1 cellular context compared by ENCODE assay signal in the genomic region with DNA sequence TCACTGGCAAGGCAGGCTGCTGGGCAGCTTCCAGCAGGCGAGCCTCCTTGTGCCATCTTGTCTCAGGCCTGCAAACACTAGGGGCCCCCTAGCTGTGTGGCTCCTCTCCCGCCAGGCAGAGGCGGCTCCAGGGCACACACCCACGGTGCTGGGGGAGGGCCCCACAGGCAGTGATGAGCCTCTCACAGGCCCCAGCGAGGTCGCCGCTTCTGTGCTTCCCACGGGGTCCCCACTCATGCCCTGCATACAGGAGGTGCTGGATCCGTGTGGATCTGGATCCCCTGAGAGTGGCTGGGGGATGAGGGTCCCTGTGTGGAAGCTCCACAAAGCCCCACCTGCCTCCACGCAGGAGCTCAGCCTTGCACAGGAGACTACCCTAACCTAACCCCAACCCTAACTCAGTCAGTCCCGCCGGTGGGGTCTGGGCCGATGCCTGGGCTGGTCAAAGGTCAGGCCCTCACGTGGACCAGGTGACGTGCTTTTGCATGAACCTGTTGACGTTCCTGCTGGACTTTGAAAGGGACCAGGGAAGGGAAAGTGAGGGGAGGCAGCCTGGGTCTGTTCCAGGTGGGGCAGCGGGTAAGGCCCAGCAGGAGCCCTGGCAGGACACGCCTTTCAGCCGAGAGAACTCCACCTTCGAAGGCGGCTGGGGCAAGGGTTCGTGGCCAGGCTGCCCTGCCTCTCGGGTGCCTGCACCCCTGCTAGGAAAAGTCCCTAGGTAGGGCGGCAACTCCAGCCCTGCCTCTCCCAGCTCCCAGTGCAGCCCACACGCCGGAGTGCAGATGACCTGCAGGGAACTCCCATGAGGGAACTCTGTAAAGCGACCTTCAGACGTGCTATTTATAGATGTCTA.
A peak's percentile ranks its signal among the peaks of the same experiment; 100 is the strongest.
TF ChIP-seq lines count a peak whose summit lies in the region.

No MANE protein-coding gene starts in this region.

TF ChIP-seq in HepG2, 621 proteins besides CTCF, POLR2A, EP300 and RAD21 (continued from another document):
- TF ChIP-seq IRX3 (CRISPR knock-in tag; IDR thresholded peaks at IDR 0.05; ENCODE audit: borderline replicate concordance, low read depth) (peak; percentile 92; the same call in 1 of the 2 replicates), RBFOX2 (IDR thresholded peaks at IDR 0.05; ENCODE audit: low read depth, low read length) (peak; percentile 63), SRSF4 (IDR thresholded peaks at IDR 0.05; ENCODE audit: low read depth, low read length, poor library complexity, severe bottlenecking) (no peak), JARID2 (CRISPR knock-in tag; IDR thresholded peaks at IDR 0.05; ENCODE audit: insufficient replicate concordance) (no peak), ZNF557 (CRISPR knock-in tag; IDR thresholded peaks at IDR 0.05) (peak; percentile 80), FOXA1 (IDR thresholded peaks at IDR 0.05) (no peak), FOXA1 (CRISPR knock-in tag; IDR thresholded peaks at IDR 0.05) (peak; percentile 83), ZNF431 (CRISPR knock-in tag; IDR thresholded peaks at IDR 0.05; ENCODE audit: borderline replicate concordance, low read depth) (peak; percentile 56; the same call in 1 of the 2 replicates), HNRNPL (IDR thresholded peaks at IDR 0.05; ENCODE audit: low read depth, low read length) (peak; percentile 93), GPN1 (CRISPR knock-in tag; IDR thresholded peaks at IDR 0.05; ENCODE audit: borderline replicate concordance) (peak; percentile 68; the same call in 1 of the 2 replicates), FOXO1 (CRISPR knock-in tag; IDR thresholded peaks at IDR 0.05) (peak; percentile 99), ETV5 (CRISPR knock-in tag; IDR thresholded peaks at IDR 0.05; ENCODE audit: borderline replicate concordance) (peak; percentile 57), IKZF1 (IDR thresholded peaks at IDR 0.05) (no peak), ZNF274 (CRISPR knock-in tag; IDR thresholded peaks at IDR 0.05) (peak; percentile 69; the same call in 1 of the 2 replicates), RXRB (CRISPR knock-in tag; IDR thresholded peaks at IDR 0.05; ENCODE audit: borderline replicate concordance) (peak; percentile 98), FOXA3 (CRISPR knock-in tag; IDR thresholded peaks at IDR 0.05) (peak; percentile 86), ZNF136 (CRISPR knock-in tag; IDR thresholded peaks at IDR 0.05; ENCODE audit: low read depth) (peak; percentile 94), HOXA5 (CRISPR knock-in tag; IDR thresholded peaks at IDR 0.05) (peak; percentile 76), YEATS2 (CRISPR knock-in tag; IDR thresholded peaks at IDR 0.05; ENCODE audit: borderline replicate concordance) (peak; percentile 75), ZNF776 (CRISPR knock-in tag; IDR thresholded peaks at IDR 0.05) (peak; percentile 79), SCMH1 (CRISPR knock-in tag; IDR thresholded peaks at IDR 0.05; ENCODE audit: borderline replicate concordance) (no peak), ZNF674 (CRISPR knock-in tag; IDR thresholded peaks at IDR 0.05; ENCODE audit: low read depth) (peak; percentile 77; the same call in 1 of the 2 replicates), ESRRA (CRISPR knock-in tag; IDR thresholded peaks at IDR 0.05; ENCODE audit: low read depth) (peak; percentile 96), BORCS8-MEF2B (CRISPR knock-in tag; IDR thresholded peaks at IDR 0.05) (peak; percentile 96), ZNF558 (CRISPR knock-in tag; IDR thresholded peaks at IDR 0.05; ENCODE audit: borderline replicate concordance) (peak; percentile 69; the same call in 1 of the 2 replicates), ZNF570 (CRISPR knock-in tag; IDR thresholded peaks at IDR 0.05; ENCODE audit: borderline replicate concordance) (no peak), ZNF446 (CRISPR knock-in tag; IDR thresholded peaks at IDR 0.05) (0 out of 2 replicates have a peak, but pooled peaks have one; percentile 55)
- TF ChIP-seq, protein P1, sequence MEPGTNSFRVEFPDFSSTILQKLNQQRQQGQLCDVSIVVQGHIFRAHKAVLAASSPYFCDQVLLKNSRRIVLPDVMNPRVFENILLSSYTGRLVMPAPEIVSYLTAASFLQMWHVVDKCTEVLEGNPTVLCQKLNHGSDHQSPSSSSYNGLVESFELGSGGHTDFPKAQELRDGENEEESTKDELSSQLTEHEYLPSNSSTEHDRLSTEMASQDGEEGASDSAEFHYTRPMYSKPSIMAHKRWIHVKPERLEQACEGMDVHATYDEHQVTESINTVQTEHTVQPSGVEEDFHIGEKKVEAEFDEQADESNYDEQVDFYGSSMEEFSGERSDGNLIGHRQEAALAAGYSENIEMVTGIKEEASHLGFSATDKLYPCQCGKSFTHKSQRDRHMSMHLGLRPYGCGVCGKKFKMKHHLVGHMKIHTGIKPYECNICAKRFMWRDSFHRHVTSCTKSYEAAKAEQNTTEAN (CRISPR knock-in tag; conservative IDR thresholded peaks at IDR 0.05), result peak; percentile 70; the same call in 1 of the 2 replicates
- TF ChIP-seq, protein P2, sequence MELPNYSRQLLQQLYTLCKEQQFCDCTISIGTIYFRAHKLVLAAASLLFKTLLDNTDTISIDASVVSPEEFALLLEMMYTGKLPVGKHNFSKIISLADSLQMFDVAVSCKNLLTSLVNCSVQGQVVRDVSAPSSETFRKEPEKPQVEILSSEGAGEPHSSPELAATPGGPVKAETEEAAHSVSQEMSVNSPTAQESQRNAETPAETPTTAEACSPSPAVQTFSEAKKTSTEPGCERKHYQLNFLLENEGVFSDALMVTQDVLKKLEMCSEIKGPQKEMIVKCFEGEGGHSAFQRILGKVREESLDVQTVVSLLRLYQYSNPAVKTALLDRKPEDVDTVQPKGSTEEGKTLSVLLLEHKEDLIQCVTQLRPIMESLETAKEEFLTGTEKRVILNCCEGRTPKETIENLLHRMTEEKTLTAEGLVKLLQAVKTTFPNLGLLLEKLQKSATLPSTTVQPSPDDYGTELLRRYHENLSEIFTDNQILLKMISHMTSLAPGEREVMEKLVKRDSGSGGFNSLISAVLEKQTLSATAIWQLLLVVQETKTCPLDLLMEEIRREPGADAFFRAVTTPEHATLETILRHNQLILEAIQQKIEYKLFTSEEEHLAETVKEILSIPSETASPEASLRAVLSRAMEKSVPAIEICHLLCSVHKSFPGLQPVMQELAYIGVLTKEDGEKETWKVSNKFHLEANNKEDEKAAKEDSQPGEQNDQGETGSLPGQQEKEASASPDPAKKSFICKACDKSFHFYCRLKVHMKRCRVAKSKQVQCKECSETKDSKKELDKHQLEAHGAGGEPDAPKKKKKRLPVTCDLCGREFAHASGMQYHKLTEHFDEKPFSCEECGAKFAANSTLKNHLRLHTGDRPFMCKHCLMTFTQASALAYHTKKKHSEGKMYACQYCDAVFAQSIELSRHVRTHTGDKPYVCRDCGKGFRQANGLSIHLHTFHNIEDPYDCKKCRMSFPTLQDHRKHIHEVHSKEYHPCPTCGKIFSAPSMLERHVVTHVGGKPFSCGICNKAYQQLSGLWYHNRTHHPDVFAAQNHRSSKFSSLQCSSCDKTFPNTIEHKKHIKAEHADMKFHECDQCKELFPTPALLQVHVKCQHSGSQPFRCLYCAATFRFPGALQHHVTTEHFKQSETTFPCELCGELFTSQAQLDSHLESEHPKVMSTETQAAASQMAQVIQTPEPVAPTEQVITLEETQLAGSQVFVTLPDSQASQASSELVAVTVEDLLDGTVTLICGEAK (IDR thresholded peaks at IDR 0.05), result no peak
- TF ChIP-seq, protein P2 (CRISPR knock-in tag; IDR thresholded peaks at IDR 0.05), result peak; percentile 76; the same call in 1 of the 2 replicates
- TF ChIP-seq, protein P3, sequence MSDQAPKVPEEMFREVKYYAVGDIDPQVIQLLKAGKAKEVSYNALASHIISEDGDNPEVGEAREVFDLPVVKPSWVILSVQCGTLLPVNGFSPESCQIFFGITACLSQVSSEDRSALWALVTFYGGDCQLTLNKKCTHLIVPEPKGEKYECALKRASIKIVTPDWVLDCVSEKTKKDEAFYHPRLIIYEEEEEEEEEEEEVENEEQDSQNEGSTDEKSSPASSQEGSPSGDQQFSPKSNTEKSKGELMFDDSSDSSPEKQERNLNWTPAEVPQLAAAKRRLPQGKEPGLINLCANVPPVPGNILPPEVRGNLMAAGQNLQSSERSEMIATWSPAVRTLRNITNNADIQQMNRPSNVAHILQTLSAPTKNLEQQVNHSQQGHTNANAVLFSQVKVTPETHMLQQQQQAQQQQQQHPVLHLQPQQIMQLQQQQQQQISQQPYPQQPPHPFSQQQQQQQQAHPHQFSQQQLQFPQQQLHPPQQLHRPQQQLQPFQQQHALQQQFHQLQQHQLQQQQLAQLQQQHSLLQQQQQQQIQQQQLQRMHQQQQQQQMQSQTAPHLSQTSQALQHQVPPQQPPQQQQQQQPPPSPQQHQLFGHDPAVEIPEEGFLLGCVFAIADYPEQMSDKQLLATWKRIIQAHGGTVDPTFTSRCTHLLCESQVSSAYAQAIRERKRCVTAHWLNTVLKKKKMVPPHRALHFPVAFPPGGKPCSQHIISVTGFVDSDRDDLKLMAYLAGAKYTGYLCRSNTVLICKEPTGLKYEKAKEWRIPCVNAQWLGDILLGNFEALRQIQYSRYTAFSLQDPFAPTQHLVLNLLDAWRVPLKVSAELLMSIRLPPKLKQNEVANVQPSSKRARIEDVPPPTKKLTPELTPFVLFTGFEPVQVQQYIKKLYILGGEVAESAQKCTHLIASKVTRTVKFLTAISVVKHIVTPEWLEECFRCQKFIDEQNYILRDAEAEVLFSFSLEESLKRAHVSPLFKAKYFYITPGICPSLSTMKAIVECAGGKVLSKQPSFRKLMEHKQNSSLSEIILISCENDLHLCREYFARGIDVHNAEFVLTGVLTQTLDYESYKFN (CRISPR knock-in tag; conservative IDR thresholded peaks at IDR 0.05), result peak; percentile 98
- TF ChIP-seq, protein P4, sequence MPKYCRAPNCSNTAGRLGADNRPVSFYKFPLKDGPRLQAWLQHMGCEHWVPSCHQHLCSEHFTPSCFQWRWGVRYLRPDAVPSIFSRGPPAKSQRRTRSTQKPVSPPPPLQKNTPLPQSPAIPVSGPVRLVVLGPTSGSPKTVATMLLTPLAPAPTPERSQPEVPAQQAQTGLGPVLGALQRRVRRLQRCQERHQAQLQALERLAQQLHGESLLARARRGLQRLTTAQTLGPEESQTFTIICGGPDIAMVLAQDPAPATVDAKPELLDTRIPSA (CRISPR knock-in tag; IDR thresholded peaks at IDR 0.05; ENCODE audit: borderline replicate concordance), result 0 out of 2 replicates have a peak, but pooled peaks have one; percentile 44
- TF ChIP-seq, protein P5, sequence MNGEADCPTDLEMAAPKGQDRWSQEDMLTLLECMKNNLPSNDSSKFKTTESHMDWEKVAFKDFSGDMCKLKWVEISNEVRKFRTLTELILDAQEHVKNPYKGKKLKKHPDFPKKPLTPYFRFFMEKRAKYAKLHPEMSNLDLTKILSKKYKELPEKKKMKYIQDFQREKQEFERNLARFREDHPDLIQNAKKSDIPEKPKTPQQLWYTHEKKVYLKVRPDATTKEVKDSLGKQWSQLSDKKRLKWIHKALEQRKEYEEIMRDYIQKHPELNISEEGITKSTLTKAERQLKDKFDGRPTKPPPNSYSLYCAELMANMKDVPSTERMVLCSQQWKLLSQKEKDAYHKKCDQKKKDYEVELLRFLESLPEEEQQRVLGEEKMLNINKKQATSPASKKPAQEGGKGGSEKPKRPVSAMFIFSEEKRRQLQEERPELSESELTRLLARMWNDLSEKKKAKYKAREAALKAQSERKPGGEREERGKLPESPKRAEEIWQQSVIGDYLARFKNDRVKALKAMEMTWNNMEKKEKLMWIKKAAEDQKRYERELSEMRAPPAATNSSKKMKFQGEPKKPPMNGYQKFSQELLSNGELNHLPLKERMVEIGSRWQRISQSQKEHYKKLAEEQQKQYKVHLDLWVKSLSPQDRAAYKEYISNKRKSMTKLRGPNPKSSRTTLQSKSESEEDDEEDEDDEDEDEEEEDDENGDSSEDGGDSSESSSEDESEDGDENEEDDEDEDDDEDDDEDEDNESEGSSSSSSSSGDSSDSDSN (CRISPR knock-in tag; IDR thresholded peaks at IDR 0.05), result peak; percentile 91
- TF ChIP-seq, protein P6, sequence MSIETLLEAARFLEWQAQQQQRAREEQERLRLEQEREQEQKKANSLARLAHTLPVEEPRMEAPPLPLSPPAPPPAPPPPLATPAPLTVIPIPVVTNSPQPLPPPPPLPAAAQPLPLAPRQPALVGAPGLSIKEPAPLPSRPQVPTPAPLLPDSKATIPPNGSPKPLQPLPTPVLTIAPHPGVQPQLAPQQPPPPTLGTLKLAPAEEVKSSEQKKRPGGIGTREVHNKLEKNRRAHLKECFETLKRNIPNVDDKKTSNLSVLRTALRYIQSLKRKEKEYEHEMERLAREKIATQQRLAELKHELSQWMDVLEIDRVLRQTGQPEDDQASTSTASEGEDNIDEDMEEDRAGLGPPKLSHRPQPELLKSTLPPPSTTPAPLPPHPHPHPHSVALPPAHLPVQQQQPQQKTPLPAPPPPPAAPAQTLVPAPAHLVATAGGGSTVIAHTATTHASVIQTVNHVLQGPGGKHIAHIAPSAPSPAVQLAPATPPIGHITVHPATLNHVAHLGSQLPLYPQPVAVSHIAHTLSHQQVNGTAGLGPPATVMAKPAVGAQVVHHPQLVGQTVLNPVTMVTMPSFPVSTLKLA (IDR thresholded peaks at IDR 0.05), result peak; percentile 88
